ENCODE assay signal across 1 cellular context in genomic region chr22:28674121-28674563, GRCh38.
TF ChIP-seq lines count a peak whose summit lies in the region.

No MANE protein-coding gene starts in this region.

TF ChIP-seq in GM12878, 131 proteins besides CTCF, POLR2A, EP300 and RAD21 (continued from another document):
- TF ChIP-seq CHD1 (IDR thresholded peaks at IDR 0.05; ENCODE audit: low read depth, low read length) (no peak), SREBF1 (IDR thresholded peaks at IDR 0.05; ENCODE audit: low read length) (no peak), IRF4 (IDR thresholded peaks at IDR 0.05; ENCODE audit: low read depth, low read length) (no peak), MXI1 (IDR thresholded peaks at IDR 0.05; ENCODE audit: low read depth, low read length) (no peak), CBX3 (IDR thresholded peaks at IDR 0.05; ENCODE audit: borderline replicate concordance, low read depth) (no peak), HCFC1 (IDR thresholded peaks at IDR 0.05; ENCODE audit: low read length) (no peak), SUPT20H (IDR thresholded peaks at IDR 0.05; ENCODE audit: borderline replicate concordance, control insufficient read depth, low read depth, low read length) (no peak)
